ENCODE assay signal across 1 cellular context in genomic region chr19:16463991-16464575, GRCh38.
TF ChIP-seq lines count a peak whose summit lies in the region.

No MANE protein-coding gene starts in this region.

TF ChIP-seq in HepG2, 621 proteins besides CTCF, POLR2A, EP300 and RAD21 (continued from another document and continues in another):
- TF ChIP-seq TFAP4 (IDR thresholded peaks at IDR 0.05; ENCODE audit: borderline replicate concordance, low read depth), result peak; percentile 50; the same call in 1 of the 2 replicates
- TF ChIP-seq ZNF564 (CRISPR knock-in tag; IDR thresholded peaks at IDR 0.05), result no peak
- TF ChIP-seq RERE (CRISPR knock-in tag; IDR thresholded peaks at IDR 0.05; ENCODE audit: low read depth), result no peak
- TF ChIP-seq AGO2 (optimal IDR thresholded peaks at IDR 0.05; ENCODE audit: low read depth, low read length), result no peak
- TF ChIP-seq TEAD3 (CRISPR knock-in tag; optimal IDR thresholded peaks at IDR 0.05; ENCODE audit: borderline replicate concordance), result peak; percentile 96
- no peak for TF ChIP-seq SP2 (CRISPR knock-in tag; IDR thresholded peaks at IDR 0.05)
- TF ChIP-seq GATAD2A (CRISPR knock-in tag; IDR thresholded peaks at IDR 0.05), result peak; percentile 69
- peak; percentile 2; the same call in 1 of the 2 replicates for TF ChIP-seq KDM2A (CRISPR knock-in tag; IDR thresholded peaks at IDR 0.05; ENCODE audit: borderline replicate concordance, low read depth)
- TF ChIP-seq SP5 (CRISPR knock-in tag; IDR thresholded peaks at IDR 0.05; ENCODE audit: borderline replicate concordance, low read depth), result peak; percentile 68; the same call in 1 of the 2 replicates
- peak; percentile 61; the same call in 1 of the 2 replicates for TF ChIP-seq ARID4A (CRISPR knock-in tag; IDR thresholded peaks at IDR 0.05; ENCODE audit: borderline replicate concordance)
- peak; percentile 46; the same call in 1 of the 2 replicates for TF ChIP-seq ZNF335 (CRISPR knock-in tag; IDR thresholded peaks at IDR 0.05)
- TF ChIP-seq ZNF280B (CRISPR knock-in tag; IDR thresholded peaks at IDR 0.05; ENCODE audit: borderline replicate concordance), result no peak
- TF ChIP-seq MYC (CRISPR knock-in tag; IDR thresholded peaks at IDR 0.05; ENCODE audit: borderline replicate concordance), result peak; percentile 59; the same call in 1 of the 2 replicates
- peak; percentile 57 for TF ChIP-seq PATZ1 (CRISPR knock-in tag; IDR thresholded peaks at IDR 0.05)
- 0 out of 2 replicates have a peak, but pooled peaks have one; percentile 36 for TF ChIP-seq KDM4B (CRISPR knock-in tag; IDR thresholded peaks at IDR 0.05)
- no peak for TF ChIP-seq SRSF9 (IDR thresholded peaks at IDR 0.05; ENCODE audit: borderline replicate concordance, insufficient read depth, low read depth, low read length, poor library complexity, severe bottlenecking)
- no peak for TF ChIP-seq ZNF839 (CRISPR knock-in tag; IDR thresholded peaks at IDR 0.05; ENCODE audit: borderline replicate concordance)
- TF ChIP-seq BRCA1 (CRISPR knock-in tag; IDR thresholded peaks at IDR 0.05), result no peak
- TF ChIP-seq HOXA3 (CRISPR knock-in tag; IDR thresholded peaks at IDR 0.05), result peak; percentile 52; the same call in 1 of the 2 replicates
- TF ChIP-seq NR2F6 (IDR thresholded peaks at IDR 0.05), result peak; percentile 82
- peak; percentile 92 for TF ChIP-seq NR2F6 (CRISPR knock-in tag; IDR thresholded peaks at IDR 0.05)
- TF ChIP-seq IKZF4 (CRISPR knock-in tag; IDR thresholded peaks at IDR 0.05; ENCODE audit: borderline replicate concordance, low read depth, not compliant biosample characterization), result no peak
- TF ChIP-seq FOXP4 (CRISPR knock-in tag; IDR thresholded peaks at IDR 0.05), result peak; percentile 81
- TF ChIP-seq ZNF670 (CRISPR knock-in tag; IDR thresholded peaks at IDR 0.05; ENCODE audit: borderline replicate concordance), result no peak
- TF ChIP-seq MEIS2 (CRISPR knock-in tag; IDR thresholded peaks at IDR 0.05), result peak; percentile 81
- no peak for TF ChIP-seq MTERF4 (CRISPR knock-in tag; IDR thresholded peaks at IDR 0.05)
- TF ChIP-seq ZNF232 (CRISPR knock-in tag; IDR thresholded peaks at IDR 0.05; ENCODE audit: borderline replicate concordance), result 0 out of 2 replicates have a peak, but pooled peaks have one; percentile 45
- TF ChIP-seq ISL2 (CRISPR knock-in tag; IDR thresholded peaks at IDR 0.05), result peak; percentile 45; the same call in 1 of the 2 replicates
- 0 out of 2 replicates have a peak, but pooled peaks have one; percentile 25 for TF ChIP-seq ATF2 (CRISPR knock-in tag; IDR thresholded peaks at IDR 0.05)
- TF ChIP-seq ZMYM4 (CRISPR knock-in tag; IDR thresholded peaks at IDR 0.05), result peak; percentile 36; the same call in 1 of the 2 replicates
- TF ChIP-seq ZNF687 (CRISPR knock-in tag; IDR thresholded peaks at IDR 0.05), result peak; percentile 75
- no peak for TF ChIP-seq MBNL3 (CRISPR knock-in tag; conservative IDR thresholded peaks at IDR 0.05)
